In genomic region chr17:42407289-42407836, GRCh38 we compare ENCODE assay signal across 1 cellular context.
A peak's percentile ranks its signal among the peaks of the same experiment; 100 is the strongest.
TF ChIP-seq lines count a peak whose summit lies in the region.

No MANE protein-coding gene starts in this region.

TF ChIP-seq in HepG2, 621 proteins besides CTCF, POLR2A, EP300 and RAD21 (continued from another document and continues in another):
- TF ChIP-seq ZNF280D (CRISPR knock-in tag; IDR thresholded peaks at IDR 0.05) (no peak), ZNF543 (CRISPR knock-in tag; IDR thresholded peaks at IDR 0.05) (no peak), TFDP1 (CRISPR knock-in tag; IDR thresholded peaks at IDR 0.05; ENCODE audit: borderline replicate concordance) (no peak), ZNF569 (CRISPR knock-in tag; IDR thresholded peaks at IDR 0.05; ENCODE audit: borderline replicate concordance) (no peak), ZBTB4 (CRISPR knock-in tag; IDR thresholded peaks at IDR 0.05; ENCODE audit: borderline replicate concordance) (no peak), TAF15 (IDR thresholded peaks at IDR 0.05; ENCODE audit: low read depth, low read length, poor library complexity, severe bottlenecking) (no peak), CEBPG (CRISPR knock-in tag; IDR thresholded peaks at IDR 0.05) (peak; percentile 73), ZNF256 (CRISPR knock-in tag; conservative IDR thresholded peaks at IDR 0.05) (no peak), THAP7 (CRISPR knock-in tag; IDR thresholded peaks at IDR 0.05) (0 out of 2 replicates have a peak, but pooled peaks have one; percentile 11), ZNF615 (CRISPR knock-in tag; IDR thresholded peaks at IDR 0.05; ENCODE audit: borderline replicate concordance) (no peak), ATM (IDR thresholded peaks at IDR 0.05; ENCODE audit: borderline replicate concordance) (no peak), CBX2 (IDR thresholded peaks at IDR 0.05; ENCODE audit: low read depth, low read length) (no peak), CBX2 (CRISPR knock-in tag; IDR thresholded peaks at IDR 0.05; ENCODE audit: low read depth) (no peak), HCFC1 (IDR thresholded peaks at IDR 0.05; ENCODE audit: low read depth, low read length) (peak; percentile 90), ZNF609 (CRISPR knock-in tag; IDR thresholded peaks at IDR 0.05; ENCODE audit: borderline replicate concordance) (no peak), SMARCE1 (IDR thresholded peaks at IDR 0.05; ENCODE audit: borderline replicate concordance) (no peak), PRDM10 (CRISPR knock-in tag; IDR thresholded peaks at IDR 0.05; ENCODE audit: low read depth) (no peak), ZNF253 (CRISPR knock-in tag; IDR thresholded peaks at IDR 0.05; ENCODE audit: borderline replicate concordance) (no peak), NFE2 (CRISPR knock-in tag; IDR thresholded peaks at IDR 0.05) (no peak), SATB2 (CRISPR knock-in tag; IDR thresholded peaks at IDR 0.05) (no peak)
- TF ChIP-seq, protein P1, sequence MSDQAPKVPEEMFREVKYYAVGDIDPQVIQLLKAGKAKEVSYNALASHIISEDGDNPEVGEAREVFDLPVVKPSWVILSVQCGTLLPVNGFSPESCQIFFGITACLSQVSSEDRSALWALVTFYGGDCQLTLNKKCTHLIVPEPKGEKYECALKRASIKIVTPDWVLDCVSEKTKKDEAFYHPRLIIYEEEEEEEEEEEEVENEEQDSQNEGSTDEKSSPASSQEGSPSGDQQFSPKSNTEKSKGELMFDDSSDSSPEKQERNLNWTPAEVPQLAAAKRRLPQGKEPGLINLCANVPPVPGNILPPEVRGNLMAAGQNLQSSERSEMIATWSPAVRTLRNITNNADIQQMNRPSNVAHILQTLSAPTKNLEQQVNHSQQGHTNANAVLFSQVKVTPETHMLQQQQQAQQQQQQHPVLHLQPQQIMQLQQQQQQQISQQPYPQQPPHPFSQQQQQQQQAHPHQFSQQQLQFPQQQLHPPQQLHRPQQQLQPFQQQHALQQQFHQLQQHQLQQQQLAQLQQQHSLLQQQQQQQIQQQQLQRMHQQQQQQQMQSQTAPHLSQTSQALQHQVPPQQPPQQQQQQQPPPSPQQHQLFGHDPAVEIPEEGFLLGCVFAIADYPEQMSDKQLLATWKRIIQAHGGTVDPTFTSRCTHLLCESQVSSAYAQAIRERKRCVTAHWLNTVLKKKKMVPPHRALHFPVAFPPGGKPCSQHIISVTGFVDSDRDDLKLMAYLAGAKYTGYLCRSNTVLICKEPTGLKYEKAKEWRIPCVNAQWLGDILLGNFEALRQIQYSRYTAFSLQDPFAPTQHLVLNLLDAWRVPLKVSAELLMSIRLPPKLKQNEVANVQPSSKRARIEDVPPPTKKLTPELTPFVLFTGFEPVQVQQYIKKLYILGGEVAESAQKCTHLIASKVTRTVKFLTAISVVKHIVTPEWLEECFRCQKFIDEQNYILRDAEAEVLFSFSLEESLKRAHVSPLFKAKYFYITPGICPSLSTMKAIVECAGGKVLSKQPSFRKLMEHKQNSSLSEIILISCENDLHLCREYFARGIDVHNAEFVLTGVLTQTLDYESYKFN (CRISPR knock-in tag; conservative IDR thresholded peaks at IDR 0.05), result no peak
- TF ChIP-seq, protein P2, sequence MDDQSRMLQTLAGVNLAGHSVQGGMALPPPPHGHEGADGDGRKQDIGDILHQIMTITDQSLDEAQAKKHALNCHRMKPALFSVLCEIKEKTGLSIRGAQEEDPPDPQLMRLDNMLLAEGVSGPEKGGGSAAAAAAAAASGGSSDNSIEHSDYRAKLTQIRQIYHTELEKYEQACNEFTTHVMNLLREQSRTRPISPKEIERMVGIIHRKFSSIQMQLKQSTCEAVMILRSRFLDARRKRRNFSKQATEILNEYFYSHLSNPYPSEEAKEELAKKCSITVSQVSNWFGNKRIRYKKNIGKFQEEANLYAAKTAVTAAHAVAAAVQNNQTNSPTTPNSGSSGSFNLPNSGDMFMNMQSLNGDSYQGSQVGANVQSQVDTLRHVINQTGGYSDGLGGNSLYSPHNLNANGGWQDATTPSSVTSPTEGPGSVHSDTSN (CRISPR knock-in tag; IDR thresholded peaks at IDR 0.05; ENCODE audit: borderline replicate concordance), result no peak
